9 cellular contexts compared by ENCODE assay signal in the genomic region with DNA sequence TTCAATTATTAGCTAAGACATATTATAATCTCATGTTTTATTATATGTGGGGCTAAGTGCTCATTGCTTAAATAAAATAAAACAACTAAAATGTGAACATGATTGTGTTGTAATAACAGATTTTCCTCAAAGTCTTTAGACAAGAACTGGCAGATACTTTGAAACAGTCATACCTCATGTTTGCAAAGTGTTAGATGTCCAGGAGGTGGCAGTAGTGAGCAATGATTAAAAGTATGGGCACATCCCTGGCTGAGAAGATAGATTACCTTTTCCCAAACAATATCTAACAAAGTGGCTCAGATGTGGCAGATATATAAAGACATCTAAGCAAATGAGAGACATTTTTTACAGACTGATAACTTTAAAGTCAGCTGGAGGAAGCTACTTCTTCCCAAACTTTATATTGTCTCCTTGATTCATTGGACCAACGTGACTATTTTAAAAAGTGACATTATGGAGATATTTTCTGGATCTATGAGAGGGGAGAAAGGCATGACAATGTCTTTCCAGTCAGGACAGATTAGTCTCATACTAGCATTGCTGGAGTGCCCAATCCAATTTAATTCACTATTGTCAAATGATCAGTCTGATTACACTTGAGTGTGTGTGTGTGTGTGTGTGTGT.
DNase-seq lines count a peak whose midpoint lies in the region; ATAC-seq, FAIRE-seq and TF ChIP-seq lines count a peak whose summit lies in the region.
"Had no signal": no experiment of that assay in that cellular context is flagged by ENCODE, and none has a peak within 500 bp of the region (broad histone marks: within the 10 kb centered on the region; RNA-seq: fewer than 3 reads in every experiment).

No MANE protein-coding gene starts in this region.

- TF ChIP-seq CTCF in DOHH2 (IDR thresholded peaks at IDR 0.05; ENCODE audit: low read depth, low read length, poor library complexity, severe bottlenecking) (peak; percentile 74), brain (conservative IDR thresholded peaks at IDR 0.05) (peak; percentile 49 to 74), left lung (IDR thresholded peaks at IDR 0.05) (peak; percentile 60 to 61), thoracic aorta (IDR thresholded peaks at IDR 0.05) (peak; percentile 33)

- H3K9me3 ChIP-seq in DOHH2 (ENCODE audit: control insufficient read depth, insufficient read depth, low read length) = no peaks in the 10 kb centered on the region
- H3K9me3 ChIP-seq in left lung = no peaks in the 10 kb centered on the region
- no peaks in the 10 kb centered on the region for H3K9me3 ChIP-seq in thoracic aorta

- H4K20me1 ChIP-seq in DOHH2 (ENCODE audit: control insufficient read depth, insufficient read depth, low read depth, low read length) = no peaks in the 10 kb centered on the region

- H3K27me3 ChIP-seq in DOHH2 (ENCODE audit: control insufficient read depth, low read length) (peaks cover 10% of the 10 kb centered on the region), left lung (no peaks in the 10 kb centered on the region), thoracic aorta (replicated peaks; ENCODE audit: insufficient read depth) (no peaks in the 10 kb centered on the region)

- H3K4me1 ChIP-seq in DOHH2 (ENCODE audit: control insufficient read depth, low read length) (no peaks in the 10 kb centered on the region), left lung (no peaks in the 10 kb centered on the region), thoracic aorta (ENCODE audit: control insufficient read depth in 1 of 2, low read depth in 2 of 2) (no peaks in the 10 kb centered on the region)

- no peaks in the 10 kb centered on the region for H3K9me3 Mint-ChIP-seq in brain
- H3K9me3 Mint-ChIP-seq: stimulated activated naive CD8-positive, alpha-beta T cell treated with anti-CD3 and anti-CD28 coated beads, Interleukin-15, Interleukin-2, amounts not matched to agents 100 ng/mL and 50 ng/mL, for 24 hours had no signal

- H3K27me3 Mint-ChIP-seq in brain = peaks cover 1% of the 10 kb centered on the region

- H3K27ac ChIP-seq in DOHH2 (ENCODE audit: low read depth, low read length) = no peak overlapping the region
- H3K27ac ChIP-seq in left lung = no peak overlapping the region
- no peak overlapping the region for H3K27ac ChIP-seq in thoracic aorta

- no peak overlapping the region for H3K4me3 Mint-ChIP-seq in brain
- H3K4me3 Mint-ChIP-seq: stimulated activated naive CD8-positive, alpha-beta T cell treated with anti-CD3 and anti-CD28 coated beads, Interleukin-15, Interleukin-2, amounts not matched to agents 100 ng/mL and 50 ng/mL, for 24 hours had no signal

- intact Hi-C loops in left lung (cut with DNase I) (no loop called here), sciatic nerve (cut with DNase I) (no loop called here)

- no peaks in the 10 kb centered on the region for H3K79me2 ChIP-seq in DOHH2 (ENCODE audit: control insufficient read depth, low read length)

- H3K4me2 ChIP-seq in DOHH2 (ENCODE audit: low read length) = no peak overlapping the region

- H3K36me3 Mint-ChIP-seq in brain = no peaks in the 10 kb centered on the region

- ATAC-seq in GM19395 (IDR thresholded peaks at IDR 0.05; ENCODE audit: unreplicated experiment) = peak; percentile 88
- ATAC-seq in left lung = peak; percentile 77
- ATAC-seq in thoracic aorta (ENCODE audit: insufficient number of reproducible peaks, low FRiP score, low read depth) = no peak
- no peak for ATAC-seq in sciatic nerve

- H3K27ac Mint-ChIP-seq in brain = no peak overlapping the region
- H3K27ac Mint-ChIP-seq: stimulated activated naive CD8-positive, alpha-beta T cell treated with anti-CD3 and anti-CD28 coated beads, Interleukin-15, Interleukin-2, amounts not matched to agents 100 ng/mL and 50 ng/mL, for 24 hours had no signal

- DNase-seq in HK-2 (ENCODE audit: unreplicated experiment) (peak; percentile 17), RCC 7860 (ENCODE audit: low spot score) (peak; percentile 32), left lung (no peak), thoracic aorta (ENCODE audit: low spot score) (no peak), sciatic nerve (ENCODE audit: low spot score) (no peak)

- no peaks in the 10 kb centered on the region for H3K9me2 ChIP-seq in DOHH2 (replicated peaks; ENCODE audit: control insufficient read depth, low read length)

- FAIRE-seq in RCC 7860 (lab: Jason Lieb, UNC) = peak; percentile 69

- peaks cover 42% of the 10 kb centered on the region for H3K4me1 Mint-ChIP-seq in brain

- no peaks in the 10 kb centered on the region for H3F3A ChIP-seq in DOHH2 (ENCODE audit: control insufficient read depth, insufficient read depth)

- H3K36me3 ChIP-seq in DOHH2 (ENCODE audit: control insufficient read depth, low read length) (no peaks in the 10 kb centered on the region), left lung (no peaks in the 10 kb centered on the region), thoracic aorta (no peaks in the 10 kb centered on the region)

- no peak overlapping the region for H3K4me3 ChIP-seq in DOHH2 (ENCODE audit: low read length)
- H3K4me3 ChIP-seq in left lung = no peak overlapping the region
- no peak overlapping the region for H3K4me3 ChIP-seq in thoracic aorta

Comparison
In these comparisons a context has a peak if more than half of its experiments do, and no peak if none do; other contexts are left out.
1. ATAC-seq: peak in GM19395 (single experiment) and left lung (single experiment); none in thoracic aorta (single experiment) and sciatic nerve (single experiment).
2. DNase-seq: peak in HK-2 (single experiment) and RCC 7860 (single experiment); none in left lung (0 of 2), thoracic aorta (single experiment) and sciatic nerve (single experiment).
3. Peak in every context shown above with its lines, with median percentiles within 50 percentile points of each other: CTCF ChIP-seq.